In the genomic region with DNA sequence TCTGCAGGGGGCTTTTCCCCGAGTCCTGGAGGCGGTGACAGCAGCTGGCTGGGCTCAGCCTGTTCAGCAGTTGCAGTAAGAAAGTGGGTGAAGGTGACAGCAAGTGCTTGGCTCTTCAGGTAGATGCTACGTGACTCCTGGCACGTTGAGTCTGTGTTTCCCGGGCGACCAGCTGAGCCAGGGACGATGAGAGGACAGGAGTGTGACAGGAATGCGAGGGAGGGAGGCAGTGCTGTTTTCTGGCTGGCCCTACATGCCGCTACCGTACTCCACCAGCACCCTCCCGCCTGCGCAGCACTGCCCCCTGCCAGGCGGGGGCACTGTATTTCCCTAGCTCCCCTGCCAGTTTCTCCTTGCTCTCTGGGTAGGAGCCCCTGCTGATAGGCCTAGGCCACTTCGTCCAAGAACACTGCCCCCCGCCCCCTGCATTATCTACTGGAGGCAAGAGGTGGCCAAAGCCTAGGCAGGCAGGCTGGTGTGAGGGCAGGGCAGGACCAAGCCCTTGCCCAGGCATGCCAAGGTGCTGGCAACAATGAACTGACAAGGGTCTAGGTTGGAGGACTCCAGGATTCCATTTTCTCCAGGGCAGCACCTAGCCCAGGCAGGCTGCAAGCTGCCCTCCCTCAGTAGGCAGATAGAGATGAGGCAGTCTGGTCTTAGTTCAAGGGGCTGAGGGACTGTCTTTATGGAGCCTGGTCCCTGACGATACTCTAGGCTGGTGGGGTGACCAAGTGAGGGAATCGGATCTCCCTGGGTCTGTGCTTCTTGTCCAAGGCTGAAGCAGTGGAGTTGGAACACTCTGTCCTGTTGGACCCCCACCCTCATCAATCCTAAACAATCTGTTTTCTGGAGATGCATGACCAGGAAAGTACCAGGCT, we compare ENCODE assay signal across 1 cellular context.
TF ChIP-seq lines count a peak whose summit lies in the region.

No MANE protein-coding gene starts in this region.

TF ChIP-seq in GM12878, 131 proteins besides CTCF, POLR2A, EP300 and RAD21:
- TF ChIP-seq IKZF1 (conservative IDR thresholded peaks at IDR 0.05) (0 out of 2 replicates have a peak, but pooled peaks have one; percentile 11), ZNF622 (IDR thresholded peaks at IDR 0.05) (no peak), HDAC6 (IDR thresholded peaks at IDR 0.05; ENCODE audit: unreplicated experiment) (no peak), RUNX3 (IDR thresholded peaks at IDR 0.05; ENCODE audit: low read length) (0 out of 2 replicates have a peak, but pooled peaks have one; percentile 19), SMAD5 (IDR thresholded peaks at IDR 0.05; ENCODE audit: low read depth) (0 out of 2 replicates have a peak, but pooled peaks have one; percentile 16), POLR2AphosphoS2 (IDR thresholded peaks at IDR 0.05; ENCODE audit: low read depth, low read length) (peak; percentile 20), SMC3 (IDR thresholded peaks at IDR 0.05; ENCODE audit: borderline replicate concordance, low read length) (peak; percentile 39; the same call in 1 of the 2 replicates), MTA3 (IDR thresholded peaks at IDR 0.05; ENCODE audit: borderline replicate concordance, low read length) (0 out of 2 replicates have a peak, but pooled peaks have one; percentile 45), BHLHE40 (IDR thresholded peaks at IDR 0.05; ENCODE audit: borderline replicate concordance in 1 of 2, low read depth in 2 of 2, low read length in 1 of 2) (peak in 1 of 2 experiments; percentile 24; a peak in 1 of 4 replicates), POU2F2 (IDR thresholded peaks at IDR 0.05; ENCODE audit: borderline replicate concordance, low read depth, low read length) (0 out of 3 replicates have a peak, but pooled peaks have one; percentile 13)
- TF ChIP-seq, protein P1, sequence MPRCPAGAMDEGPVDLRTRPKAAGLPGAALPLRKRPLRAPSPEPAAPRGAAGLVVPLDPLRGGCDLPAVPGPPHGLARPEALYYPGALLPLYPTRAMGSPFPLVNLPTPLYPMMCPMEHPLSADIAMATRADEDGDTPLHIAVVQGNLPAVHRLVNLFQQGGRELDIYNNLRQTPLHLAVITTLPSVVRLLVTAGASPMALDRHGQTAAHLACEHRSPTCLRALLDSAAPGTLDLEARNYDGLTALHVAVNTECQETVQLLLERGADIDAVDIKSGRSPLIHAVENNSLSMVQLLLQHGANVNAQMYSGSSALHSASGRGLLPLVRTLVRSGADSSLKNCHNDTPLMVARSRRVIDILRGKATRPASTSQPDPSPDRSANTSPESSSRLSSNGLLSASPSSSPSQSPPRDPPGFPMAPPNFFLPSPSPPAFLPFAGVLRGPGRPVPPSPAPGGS (IDR thresholded peaks at IDR 0.05; ENCODE audit: borderline replicate concordance, insufficient read depth, low read depth, low read length, poor library complexity, severe bottlenecking): peak; percentile 8
- TF ChIP-seq, protein P2, sequence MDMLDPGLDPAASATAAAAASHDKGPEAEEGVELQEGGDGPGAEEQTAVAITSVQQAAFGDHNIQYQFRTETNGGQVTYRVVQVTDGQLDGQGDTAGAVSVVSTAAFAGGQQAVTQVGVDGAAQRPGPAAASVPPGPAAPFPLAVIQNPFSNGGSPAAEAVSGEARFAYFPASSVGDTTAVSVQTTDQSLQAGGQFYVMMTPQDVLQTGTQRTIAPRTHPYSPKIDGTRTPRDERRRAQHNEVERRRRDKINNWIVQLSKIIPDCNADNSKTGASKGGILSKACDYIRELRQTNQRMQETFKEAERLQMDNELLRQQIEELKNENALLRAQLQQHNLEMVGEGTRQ (IDR thresholded peaks at IDR 0.05; ENCODE audit: borderline replicate concordance, low read depth, low read length): no peak
- TF ChIP-seq, protein P3, sequence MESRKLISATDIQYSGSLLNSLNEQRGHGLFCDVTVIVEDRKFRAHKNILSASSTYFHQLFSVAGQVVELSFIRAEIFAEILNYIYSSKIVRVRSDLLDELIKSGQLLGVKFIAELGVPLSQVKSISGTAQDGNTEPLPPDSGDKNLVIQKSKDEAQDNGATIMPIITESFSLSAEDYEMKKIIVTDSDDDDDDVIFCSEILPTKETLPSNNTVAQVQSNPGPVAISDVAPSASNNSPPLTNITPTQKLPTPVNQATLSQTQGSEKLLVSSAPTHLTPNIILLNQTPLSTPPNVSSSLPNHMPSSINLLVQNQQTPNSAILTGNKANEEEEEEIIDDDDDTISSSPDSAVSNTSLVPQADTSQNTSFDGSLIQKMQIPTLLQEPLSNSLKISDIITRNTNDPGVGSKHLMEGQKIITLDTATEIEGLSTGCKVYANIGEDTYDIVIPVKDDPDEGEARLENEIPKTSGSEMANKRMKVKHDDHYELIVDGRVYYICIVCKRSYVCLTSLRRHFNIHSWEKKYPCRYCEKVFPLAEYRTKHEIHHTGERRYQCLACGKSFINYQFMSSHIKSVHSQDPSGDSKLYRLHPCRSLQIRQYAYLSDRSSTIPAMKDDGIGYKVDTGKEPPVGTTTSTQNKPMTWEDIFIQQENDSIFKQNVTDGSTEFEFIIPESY (IDR thresholded peaks at IDR 0.05): peak; percentile 99
- TF ChIP-seq, protein P4, sequence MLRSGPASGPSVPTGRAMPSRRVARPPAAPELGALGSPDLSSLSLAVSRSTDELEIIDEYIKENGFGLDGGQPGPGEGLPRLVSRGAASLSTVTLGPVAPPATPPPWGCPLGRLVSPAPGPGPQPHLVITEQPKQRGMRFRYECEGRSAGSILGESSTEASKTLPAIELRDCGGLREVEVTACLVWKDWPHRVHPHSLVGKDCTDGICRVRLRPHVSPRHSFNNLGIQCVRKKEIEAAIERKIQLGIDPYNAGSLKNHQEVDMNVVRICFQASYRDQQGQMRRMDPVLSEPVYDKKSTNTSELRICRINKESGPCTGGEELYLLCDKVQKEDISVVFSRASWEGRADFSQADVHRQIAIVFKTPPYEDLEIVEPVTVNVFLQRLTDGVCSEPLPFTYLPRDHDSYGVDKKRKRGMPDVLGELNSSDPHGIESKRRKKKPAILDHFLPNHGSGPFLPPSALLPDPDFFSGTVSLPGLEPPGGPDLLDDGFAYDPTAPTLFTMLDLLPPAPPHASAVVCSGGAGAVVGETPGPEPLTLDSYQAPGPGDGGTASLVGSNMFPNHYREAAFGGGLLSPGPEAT (IDR thresholded peaks at IDR 0.05; ENCODE audit: low read depth): peak; percentile 28; the same call in 1 of the 2 replicates
- TF ChIP-seq, protein P5, sequence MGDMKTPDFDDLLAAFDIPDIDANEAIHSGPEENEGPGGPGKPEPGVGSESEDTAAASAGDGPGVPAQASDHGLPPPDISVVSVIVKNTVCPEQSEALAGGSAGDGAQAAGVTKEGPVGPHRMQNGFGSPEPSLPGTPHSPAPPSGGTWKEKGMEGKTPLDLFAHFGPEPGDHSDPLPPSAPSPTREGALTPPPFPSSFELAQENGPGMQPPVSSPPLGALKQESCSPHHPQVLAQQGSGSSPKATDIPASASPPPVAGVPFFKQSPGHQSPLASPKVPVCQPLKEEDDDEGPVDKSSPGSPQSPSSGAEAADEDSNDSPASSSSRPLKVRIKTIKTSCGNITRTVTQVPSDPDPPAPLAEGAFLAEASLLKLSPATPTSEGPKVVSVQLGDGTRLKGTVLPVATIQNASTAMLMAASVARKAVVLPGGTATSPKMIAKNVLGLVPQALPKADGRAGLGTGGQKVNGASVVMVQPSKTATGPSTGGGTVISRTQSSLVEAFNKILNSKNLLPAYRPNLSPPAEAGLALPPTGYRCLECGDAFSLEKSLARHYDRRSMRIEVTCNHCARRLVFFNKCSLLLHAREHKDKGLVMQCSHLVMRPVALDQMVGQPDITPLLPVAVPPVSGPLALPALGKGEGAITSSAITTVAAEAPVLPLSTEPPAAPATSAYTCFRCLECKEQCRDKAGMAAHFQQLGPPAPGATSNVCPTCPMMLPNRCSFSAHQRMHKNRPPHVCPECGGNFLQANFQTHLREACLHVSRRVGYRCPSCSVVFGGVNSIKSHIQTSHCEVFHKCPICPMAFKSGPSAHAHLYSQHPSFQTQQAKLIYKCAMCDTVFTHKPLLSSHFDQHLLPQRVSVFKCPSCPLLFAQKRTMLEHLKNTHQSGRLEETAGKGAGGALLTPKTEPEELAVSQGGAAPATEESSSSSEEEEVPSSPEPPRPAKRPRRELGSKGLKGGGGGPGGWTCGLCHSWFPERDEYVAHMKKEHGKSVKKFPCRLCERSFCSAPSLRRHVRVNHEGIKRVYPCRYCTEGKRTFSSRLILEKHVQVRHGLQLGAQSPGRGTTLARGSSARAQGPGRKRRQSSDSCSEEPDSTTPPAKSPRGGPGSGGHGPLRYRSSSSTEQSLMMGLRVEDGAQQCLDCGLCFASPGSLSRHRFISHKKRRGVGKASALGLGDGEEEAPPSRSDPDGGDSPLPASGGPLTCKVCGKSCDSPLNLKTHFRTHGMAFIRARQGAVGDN (IDR thresholded peaks at IDR 0.05): 0 out of 2 replicates have a peak, but pooled peaks have one; percentile 31
